Comparison of ENCODE assay signal across 8 cellular contexts in genomic region chr5:67165524-67166459, GRCh38. TPM values are rescaled to one million over a fixed set of nuclear protein-coding genes. Genes with fewer than 3 reads are reported as not detected.
DNase-seq lines count a peak whose midpoint lies in the region; ATAC-seq and TF ChIP-seq lines count a peak whose summit lies in the region.

No MANE protein-coding gene starts in this region.

- peaks cover 3% of the 10 kb centered on the region; the same call in 1 of the 2 replicates for H3K9me3 ChIP-seq in AG04450 (ENCODE audit: control insufficient read depth, insufficient read depth, low read length)

- POLR2A ChIA-PET in AG04450 (lab: Yijun Ruan, JAX), result no interaction called here

- CTCF ChIA-PET in AG04450 (lab: Charles Lee), result interaction anchor here (0.6 to 6.2 kb wide), 27 partner anchors 8 to 1869 kb away, joined by 3 to 73 read pairs (median 4); no protein-coding TSS in a partner anchor

- peak; percentile 78 for TF ChIP-seq CTCF in AG04450 (IDR thresholded peaks at IDR 0.05; ENCODE audit: low read depth, low read length)

- no peaks in the 10 kb centered on the region for H3K27me3 ChIP-seq in AG04450 (ENCODE audit: control insufficient read depth, insufficient read depth, low read length)

- H3K27ac ChIP-seq in AG04450 (ENCODE audit: low read depth, low read length), result peak overlapping the region; percentile 21

- intact Hi-C loops in left colon (cut with DNase I, micrococcal nuclease), result loop anchor here in 1 of 2 donors (2.0 kb wide), 1 partner anchor 43 kb away; no protein-coding TSS in a partner anchor

- DNase-seq in AG04450 (ENCODE audit: low read depth, low spot score) (peak; percentile 29), cerebellar cortex (ENCODE audit: low spot score) (peak; percentile 59), left colon (peak; percentile 86 to 92), NCI-H345 treated with DMSO at 0.1 percent for 48 hours (lab: John Stamatoyannopoulos, UW; ENCODE audit: unreplicated experiment) (no peak)
- peak; percentile 61 to 72 for DNase-seq in activated CD4-positive, alpha-beta T cell treated with anti-CD3 and anti-CD28 coated beads for 24 hours (ENCODE audit: low read depth in 2 of 2)
- DNase-seq in stimulated activated CD4-positive, alpha-beta T cell treated with anti-CD3 and anti-CD28 coated beads, Interleukin-1b, Interleukin-23, amount 100 ng/mL, for 24 hours (ENCODE audit: low read depth in 4 of 4, low spot score in 1 of 4), result peak; percentile 50 to 71 (median 58)

- ATAC-seq in GM19395 (IDR thresholded peaks at IDR 0.05; ENCODE audit: unreplicated experiment) (peak; percentile 90), HG03571 (IDR thresholded peaks at IDR 0.05; ENCODE audit: unreplicated experiment) (peak; percentile 93), left colon (peak; percentile 91)

- H3K4me3 ChIP-seq in AG04450 (ENCODE audit: low read depth, low read length), result no peak overlapping the region

RNA-seq across cellular contexts. Expression of gene CD180, which starts 30.8 kb away (rescaled TPM):
- not detected in 2 replicates for polyA plus RNA-seq in AG04450 (2011; rRNA removed)
- polyA minus RNA-seq in AG04450 (2011; rRNA and poly(A)+ RNA removed), result not detected in 2 replicates
- 1 to 10 TPM in 1 of 2 donors, under 1 TPM in 1; 0.34 to 2.0 TPM for total RNA-seq in left colon
